Comparison of ENCODE assay signal across 8 cellular contexts in genomic region chrX:77785746-77786548, GRCh38. TPM values are rescaled to one million over a fixed set of nuclear protein-coding genes. Genes with fewer than 3 reads are reported as not detected.
DNase-seq lines count a peak whose midpoint lies in the region; ATAC-seq and TF ChIP-seq lines count a peak whose summit lies in the region.

ATRX (minus strand) TSS chrX:77786216; CDS start chrX:77786001, 215 bp downstream.

- POLR2A ChIA-PET in PC-3 (lab: Charles Lee; ENCODE audit: unreplicated experiment), result no interaction called here

- peak within 1 kb of the TSS; percentile 93 for H3K4me2 ChIP-seq in PC-3 (ENCODE audit: low read length)

- peak within 1 kb of the TSS; percentile 88 for H3K27ac ChIP-seq in PC-3 (ENCODE audit: low read length)
- peak within 1 kb of the TSS; percentile 68 to 70 for H3K27ac ChIP-seq in esophagus (ENCODE audit: low read depth in 2 of 2, low read length in 1 of 2)

- no peaks in the 10 kb centered on the region for H3K27me3 ChIP-seq in PC-3 (ENCODE audit: low read length)
- H3K27me3 ChIP-seq in esophagus (ENCODE audit: control insufficient read depth in 1 of 2, insufficient read depth in 2 of 2, low read length in 2 of 2), result no peaks in the 10 kb centered on the region
- H3K27me3 ChIP-seq in mucosa of stomach (ENCODE audit: control insufficient read depth, insufficient read depth, low read length), result no peaks in the 10 kb centered on the region

- no peak for TF ChIP-seq CTCF in PC-3 (conservative IDR thresholded peaks at IDR 0.05; ENCODE audit: low read depth, low read length)

- DNase-seq in Caki2 (ENCODE audit: low read depth) (peak; percentile 78), HuH-7 (ENCODE audit: low spot score) (peak; percentile 86), PC-3 (peak; percentile 81)
- DNase-seq in activated T-cell treated with anti-CD3 and anti-CD28 coated beads, Interleukin-2, amount 50 U/mL, for 1 hour, result peak; percentile 77
- DNase-seq in stimulated activated CD8-positive, alpha-beta memory T cell treated with anti-CD3 and anti-CD28 coated beads, Interleukin-7, amount 100 ng/mL, for 1 hour (ENCODE audit: low read depth in 2 of 2), result peak; percentile 45 to 55

- CTCF ChIA-PET in PC-3 (lab: Charles Lee), result no interaction called here

- in situ Hi-C loops in Caki2 (cut with HindIII; ENCODE audit: low pct_unique_long_range_greater_than_20kb, low sequenced_read_pairs), result no loop called here

- peak within 1 kb of the TSS; percentile 98 for H2AFZ ChIP-seq in PC-3 (ENCODE audit: low read length)

- no peaks in the 10 kb centered on the region for H3F3A ChIP-seq in PC-3 (ENCODE audit: low read length, unreplicated experiment)

- no TSS peak for BruUV-seq in PC-3 (replicated peaks; lab: Mats Ljungman, UMichigan)

- 0 out of 2 replicates have a peak, but pooled peaks cover 2% of the 10 kb centered on the region for H3K36me3 ChIP-seq in PC-3 (ENCODE audit: low read depth, low read length)
- no peaks in the 10 kb centered on the region for H3K36me3 ChIP-seq in esophagus (ENCODE audit: control insufficient read depth in 2 of 2, insufficient read depth in 2 of 2, low read length in 1 of 2)
- no peaks in the 10 kb centered on the region for H3K36me3 ChIP-seq in mucosa of stomach (ENCODE audit: control insufficient read depth, insufficient read depth, low read length)

- H3K9me3 ChIP-seq in PC-3 (ENCODE audit: low read length) (no peaks in the 10 kb centered on the region), esophagus (ENCODE audit: control insufficient read depth in 2 of 2, insufficient read depth in 1 of 2, low read depth in 1 of 2, low read length in 1 of 2) (no peaks in the 10 kb centered on the region), mucosa of stomach (ENCODE audit: control insufficient read depth, low read length) (no peaks in the 10 kb centered on the region)

- H3K9ac ChIP-seq in PC-3 (ENCODE audit: low read length), result peak within 1 kb of the TSS; percentile 96
- peak within 1 kb of the TSS; percentile 89 for H3K9ac ChIP-seq in mucosa of stomach (ENCODE audit: low read length)

- intact Hi-C loops in PC-3 (cut with micrococcal nuclease), result loop anchor here (5.0 to 10.0 kb wide), 2 partner anchors 111 kb away; partner anchors contain the start of genes COX7B and MAGT1

- peak; percentile 93 for ATAC-seq in GM21390 (IDR thresholded peaks at IDR 0.05; ENCODE audit: unreplicated experiment)
- ATAC-seq in PC-3, result peak; percentile 85

- peaks cover 22% of the 10 kb centered on the region for H3K4me1 ChIP-seq in PC-3 (ENCODE audit: insufficient read depth, low read length)
- no peaks in the 10 kb centered on the region for H3K4me1 ChIP-seq in esophagus (ENCODE audit: control insufficient read depth in 2 of 2, insufficient read depth in 2 of 2, low read length in 1 of 2)
- no peaks in the 10 kb centered on the region for H3K4me1 ChIP-seq in mucosa of stomach (ENCODE audit: control insufficient read depth, insufficient read depth, low read length)

- peak within 1 kb of the TSS; percentile 100 for H3K4me3 ChIP-seq in PC-3 (ENCODE audit: low read length)
- peak within 1 kb of the TSS; percentile 59 to 62 for H3K4me3 ChIP-seq in esophagus (ENCODE audit: low read depth in 1 of 2, low read length in 2 of 2)
- H3K4me3 ChIP-seq in mucosa of stomach (ENCODE audit: low read length), result peak within 1 kb of the TSS; percentile 41

- peaks cover 40% of the 10 kb centered on the region for H4K20me1 ChIP-seq in PC-3 (ENCODE audit: low read length)

- WGBS in esophagus, 2 donors, result 0 to 25% methylated on average over 42 to 47 of the region's 48 CpGs

- H3K79me2 ChIP-seq in PC-3 (ENCODE audit: low read length), result peaks cover 60% of the 10 kb centered on the region

- no peaks in the 10 kb centered on the region for H3K9me2 ChIP-seq in PC-3 (replicated peaks; ENCODE audit: low read length)

RNA-seq across cellular contexts. Expression of gene ATRX, which starts in this region (rescaled TPM):
- 9.4 and 29.2 TPM in 2 replicates for total RNA-seq in Caki2 (2014; rRNA removed; shearing (Covaris generic); ENCODE audit: low replicate concordance)
- 64.0 and 73.0 TPM in 2 replicates for total RNA-seq in PC-3 (2014; rRNA removed)
- polyA plus RNA-seq in esophagus, result 10 to 100 TPM in 1 of 2 donors, 1 to 10 TPM in 1; 7.4 to 12.3 TPM

Comparison
In these comparisons a context has a peak if more than half of its experiments do, and no peak if none do; other contexts are left out.
1. Peak in every context shown above with its lines: DNase-seq, ATAC-seq, H3K4me3 ChIP-seq and H3K27ac ChIP-seq.
2. H3K4me3 ChIP-seq: peak in every context shown above with its lines; median percentile 100 in PC-3; 60 in esophagus; 41 in mucosa of stomach.